ENCODE assay signal across 9 cellular contexts in the genomic region with DNA sequence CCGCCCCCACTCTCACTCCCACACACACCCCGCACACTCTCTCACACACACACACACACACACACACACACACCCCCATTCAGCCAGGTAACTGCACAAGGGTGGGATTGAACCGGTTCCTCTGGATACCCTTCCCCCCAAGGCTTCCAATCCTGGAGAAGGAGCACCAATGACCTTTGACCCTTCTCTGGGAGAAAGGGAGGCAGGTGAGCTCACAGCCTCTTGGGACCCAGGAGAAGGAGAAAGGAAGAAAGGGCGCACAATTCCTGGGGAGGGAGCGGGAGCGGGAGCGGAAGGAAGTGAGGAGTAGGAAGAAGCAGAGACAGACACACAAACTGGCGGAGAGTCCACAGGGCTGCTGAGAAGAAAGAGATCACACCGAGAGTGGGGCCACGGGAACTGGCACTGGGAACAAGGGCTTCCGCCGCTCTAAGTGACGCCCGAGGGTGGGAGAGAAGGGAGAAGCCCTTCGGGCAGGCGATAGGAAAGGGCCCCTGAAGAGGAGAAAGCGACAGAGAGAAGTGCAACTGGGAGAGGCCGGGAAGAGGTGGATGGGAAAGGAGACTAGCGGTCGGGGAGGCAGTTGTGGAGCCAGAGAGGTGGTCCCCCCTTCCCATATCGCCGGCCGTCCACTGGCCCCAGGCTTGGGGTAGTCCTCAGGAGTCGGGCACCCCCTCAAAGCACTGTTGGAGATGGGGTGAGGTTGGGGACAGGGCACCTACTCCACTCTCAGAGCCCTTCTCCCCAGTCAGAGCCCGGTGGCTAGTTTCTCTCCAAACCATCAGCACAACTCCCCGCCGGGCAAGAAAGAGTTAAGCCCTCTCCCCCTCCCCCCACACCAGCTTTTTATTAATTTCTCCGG. TPM values are rescaled to one million over a fixed set of nuclear protein-coding genes. Genes with fewer than 3 reads are reported as not detected.
DNase-seq lines count a peak whose midpoint lies in the region; ATAC-seq and TF ChIP-seq lines count a peak whose summit lies in the region.
"Had no signal": no experiment of that assay in that cellular context is flagged by ENCODE, and none has a peak within 500 bp of the region (broad histone marks: within the 10 kb centered on the region; RNA-seq: fewer than 3 reads in every experiment).

No MANE protein-coding gene starts in this region.

- H3K9me3 ChIP-seq in heart left ventricle = no peaks in the 10 kb centered on the region
- no peaks in the 10 kb centered on the region for H3K9me3 ChIP-seq in colonic mucosa
- no peaks in the 10 kb centered on the region for H3K9me3 ChIP-seq in mucosa of descending colon

- intact Hi-C loops in heart left ventricle (cut with DNase I) = no loop called here
- intact Hi-C loops in left cardiac atrium (cut with DNase I) = no loop called here
- intact Hi-C loops in colonic mucosa (cut with DNase I) = no loop called here
- intact Hi-C loops in mucosa of descending colon (cut with DNase I, micrococcal nuclease) = no loop called here

- H3K36me3 ChIP-seq in heart left ventricle = no peaks in the 10 kb centered on the region
- H3K36me3 ChIP-seq in colonic mucosa = no peaks in the 10 kb centered on the region
- H3K36me3 ChIP-seq in mucosa of descending colon (ENCODE audit: low read depth) = no peaks in the 10 kb centered on the region

- peak overlapping the region in 1 of 2 donors; percentile 67 for H3K9ac ChIP-seq in colonic mucosa (ENCODE audit: low read depth in 2 of 2, low read length in 2 of 2)

- no peak for DNase-seq in heart left ventricle
- no peak for DNase-seq in left cardiac atrium
- no peak for DNase-seq in colonic mucosa
- no peak for DNase-seq in mucosa of descending colon
- DNase-seq in NCI-H1930 (lab: John Stamatoyannopoulos, UW) = no peak
- no peak for DNase-seq in H4 (ENCODE audit: low spot score)
- no peak for DNase-seq in NCI-H2196 treated with DMSO at 0.1 percent for 48 hours (lab: John Stamatoyannopoulos, UW; ENCODE audit: unreplicated experiment)

- no peak for ATAC-seq in heart left ventricle
- ATAC-seq in left cardiac atrium = no peak
- ATAC-seq in mucosa of descending colon = peak; percentile 47
- no peak for ATAC-seq in HG03442 (IDR thresholded peaks at IDR 0.05; ENCODE audit: unreplicated experiment)

- H3K4me3 ChIP-seq in heart left ventricle = peak overlapping the region; percentile 16 to 61 (median 51)
- peak overlapping the region; percentile 33 for H3K4me3 ChIP-seq in colonic mucosa
- no peak overlapping the region for H3K4me3 ChIP-seq in mucosa of descending colon

- no peak for TF ChIP-seq CTCF in heart left ventricle (IDR thresholded peaks at IDR 0.05)
- no peak for TF ChIP-seq CTCF in colonic mucosa (IDR thresholded peaks at IDR 0.05)
- TF ChIP-seq CTCF in mucosa of descending colon (IDR thresholded peaks at IDR 0.05) = no peak

- H3K27me3 ChIP-seq in heart left ventricle (peaks cover 0 to 20% (median 0%) of the 10 kb centered on the region in 9 donors), colonic mucosa (peaks cover 16% of the 10 kb centered on the region)

- no peak overlapping the region for H3K27ac ChIP-seq in heart left ventricle
- no peak overlapping the region for H3K27ac ChIP-seq in colonic mucosa

- no peak for TF ChIP-seq POLR2A in heart left ventricle (IDR thresholded peaks at IDR 0.05)

- peaks cover 0 to 55% (median 27%) of the 10 kb centered on the region in 12 donors for H3K4me1 ChIP-seq in heart left ventricle
- peaks cover 10% of the 10 kb centered on the region for H3K4me1 ChIP-seq in colonic mucosa
- H3K4me1 ChIP-seq in mucosa of descending colon (ENCODE audit: low read depth) = peaks cover 18% of the 10 kb centered on the region

- WGBS in heart left ventricle, 4 donors = 27 to 41% (median 35%) methylated on average over 27 to 28 of the region's 28 CpGs

RNA-seq across cellular contexts. Expression of gene SAMD14, which starts 1.3 kb away (rescaled TPM):
- 1 to 10 TPM in 7 of 9 donors, under 1 TPM in 2; 0.44 to 3.9 (median 1.2) TPM for total RNA-seq in heart left ventricle
- 1 to 10 TPM in 1 of 2 donors, under 1 TPM in 1; 0.72 to 2.8 TPM for polyA plus RNA-seq in heart left ventricle
- total RNA-seq in left cardiac atrium = 1 to 10 TPM; 1.6 to 2.1 TPM
- total RNA-seq in colonic mucosa = 1 to 10 TPM in 1 of 2 donors, under 1 TPM in 1; 0.77 to 2.3 TPM
- 1 to 10 TPM in 2 of 3 donors, under 1 TPM in 1; 0.52 to 2.6 (median 1.2) TPM for total RNA-seq in mucosa of descending colon
- total RNA-seq in H4 (2014; rRNA removed; shearing (Covaris generic)) = 0.70 and 1.2 TPM in 2 replicates

RNA-seq across cellular contexts. Expression of gene PPP1R9B, which starts 21.8 kb away (rescaled TPM):
- total RNA-seq in heart left ventricle (10 to 100 TPM; 17.0 to 55.9 (median 31.3) TPM), left cardiac atrium (10 to 100 TPM; 35.8 to 43.4 TPM), colonic mucosa (10 to 100 TPM; 36.6 to 43.2 TPM), mucosa of descending colon (10 to 100 TPM; 27.3 to 47.5 (median 33.1) TPM)
- 10 to 100 TPM; 30.4 to 33.4 TPM for polyA plus RNA-seq in heart left ventricle
- total RNA-seq in H4 (2014; rRNA removed; shearing (Covaris generic)) = 16.3 and 18.5 TPM in 2 replicates

RNA-seq across cellular contexts. Expression of gene PDK2, which starts 33.5 kb away (rescaled TPM):
- total RNA-seq in heart left ventricle (100 to 1,000 TPM; 142 to 490 (median 200) TPM), left cardiac atrium (100 to 1,000 TPM; 156 to 203 TPM), colonic mucosa (10 to 100 TPM; 48.8 to 56.4 TPM), mucosa of descending colon (10 to 100 TPM; 51.0 to 91.6 (median 72.6) TPM)
- 100 to 1,000 TPM; 125 to 173 TPM for polyA plus RNA-seq in heart left ventricle
- 37.6 and 41.2 TPM in 2 replicates for total RNA-seq in H4 (2014; rRNA removed; shearing (Covaris generic))

RNA-seq across cellular contexts. Expression of gene SGCA, which starts 37.1 kb away (rescaled TPM):
- total RNA-seq in heart left ventricle (100 to 1,000 TPM; 110 to 224 (median 151) TPM), left cardiac atrium (100 to 1,000 TPM in 1 of 2 donors, 10 to 100 TPM in 1; 96.3 to 131 TPM), colonic mucosa (1 to 10 TPM in 1 of 2 donors, under 1 TPM in 1; 0.89 to 5.5 TPM), mucosa of descending colon (10 to 100 TPM in 1 of 3 donors, 1 to 10 TPM in 1, under 1 TPM in 1; 0.64 to 30.7 (median 6.8) TPM)
- 100 to 1,000 TPM in 1 of 2 donors, 10 to 100 TPM in 1; 96.5 to 225 TPM for polyA plus RNA-seq in heart left ventricle
- total RNA-seq in H4 (2014; rRNA removed; shearing (Covaris generic)) = 0.45 TPM in 1 of 2 replicates, not detected in the other
- total RNA-seq: T-helper 2 cell treated with Interferon-gamma antibody and Interleukin-4, amounts not matched to agents 100 ng/mL and 5 ng/mL, for 36 hours had no signal
